Comparison of ENCODE assay signal across 14 cellular contexts in genomic region chr12:91777268-91777997, GRCh38.
DNase-seq lines count a peak whose midpoint lies in the region; ATAC-seq and TF ChIP-seq lines count a peak whose summit lies in the region.
"Had no signal": no experiment of that assay in that cellular context is flagged by ENCODE, and none has a peak within 500 bp of the region (broad histone marks: within the 10 kb centered on the region; RNA-seq: fewer than 3 reads in every experiment).

No MANE protein-coding gene starts in this region.

- peak overlapping the region; percentile 90 to 96 for H3K27ac Mint-ChIP-seq in T-cell
- H3K27ac Mint-ChIP-seq: neural progenitor cell had no signal

- H3K27ac ChIP-seq in foreskin keratinocyte (peak overlapping the region; percentile 99), WERI-Rb-1 (no peak overlapping the region)
- H3K27ac ChIP-seq: neural progenitor cell had no signal

- TF ChIP-seq CTCF in foreskin keratinocyte (conservative IDR thresholded peaks at IDR 0.05) (no peak), WERI-Rb-1 (IDR thresholded peaks at IDR 0.05; ENCODE audit: low read depth, low read length) (no peak)

- H3K27me3 Mint-ChIP-seq in T-cell = no peaks in the 10 kb centered on the region

- DNase-seq in A172 (ENCODE audit: low spot score) = peak; percentile 63
- DNase-seq in H4 (ENCODE audit: low spot score) = peak; percentile 10
- DNase-seq in T-cell = no peak
- DNase-seq in foreskin keratinocyte = peak; percentile 79 to 92
- no peak for DNase-seq in WERI-Rb-1
- no peak for DNase-seq in cardiac septum (ENCODE audit: low spot score)
- DNase-seq in NCI-H2029 treated with DMSO at 0.1 percent for 48 hours (lab: John Stamatoyannopoulos, UW) = no peak
- DNase-seq: activated effector memory CD4-positive, alpha-beta T cell treated with Interleukin-2 at 50 U/mL for 16 hours; foreskin melanocyte; NCI-H446 treated with DMSO at 0.1 percent for 48 hours; SHP77 treated with DMSO at 0.1 percent for 48 hours had no signal

- intact Hi-C loops in cardiac septum (cut with DNase I) = no loop called here

- H3K4me1 Mint-ChIP-seq in T-cell = peaks cover 43 to 54% (median 45%) of the 10 kb centered on the region in 3 donors

- POLR2A ChIA-PET in T-cell (lab: Charles Lee) = interaction anchor here in 1 of 2 donors (1.1 kb wide), 1 partner anchor 9 kb away, joined by 4 read pairs; no protein-coding TSS in a partner anchor

- peaks cover 34% of the 10 kb centered on the region for H3K4me1 ChIP-seq in foreskin keratinocyte
- H3K4me1 ChIP-seq: neural progenitor cell had no signal

- H3K9me3 Mint-ChIP-seq in T-cell = no peaks in the 10 kb centered on the region

- CTCF ChIA-PET in T-cell (lab: Charles Lee) = interaction anchor here in 1 of 2 donors (0.9 kb wide), 1 partner anchor 264 kb away, joined by 9 read pairs; no protein-coding TSS in a partner anchor

- no peaks in the 10 kb centered on the region for H3K9me3 ChIP-seq in WERI-Rb-1 (ENCODE audit: severe bottlenecking)

- H3K4me3 Mint-ChIP-seq in T-cell = peak overlapping the region in 1 of 3 donors; percentile 80
- H3K4me3 Mint-ChIP-seq: neural progenitor cell had no signal

- no peaks in the 10 kb centered on the region for H3K36me3 ChIP-seq in WERI-Rb-1
- H3K36me3 ChIP-seq: neural progenitor cell had no signal

- ATAC-seq in T-cell (replicated peaks in 1 of 4) = no peak
- ATAC-seq in foreskin keratinocyte = peak; percentile 80
- ATAC-seq in GM21447 (IDR thresholded peaks at IDR 0.05; ENCODE audit: unreplicated experiment) = no peak

- H3K4me3 ChIP-seq in WERI-Rb-1 (ENCODE audit: low read depth, low read length) = no peak overlapping the region
- H3K4me3 ChIP-seq: coronary artery, neural progenitor cell had no signal

- H3K27me3 ChIP-seq in foreskin keratinocyte (no peaks in the 10 kb centered on the region), WERI-Rb-1 (ENCODE audit: insufficient read depth, low read depth, severe bottlenecking) (no peaks in the 10 kb centered on the region)
- H3K27me3 ChIP-seq: neural progenitor cell had no signal

- H3K36me3 Mint-ChIP-seq in T-cell = no peaks in the 10 kb centered on the region
- H3K36me3 Mint-ChIP-seq: neural progenitor cell had no signal

Comparison
In these comparisons a context has a peak if more than half of its experiments do, and no peak if none do; other contexts are left out.
1. DNase-seq: peak in A172 (single experiment), H4 (single experiment) and foreskin keratinocyte (2 of 2); none in T-cell (0 of 34), WERI-Rb-1 (single experiment), cardiac septum (single experiment) and NCI-H2029 treated with DMSO at 0.1 percent for 48 hours (single experiment).